Comparison of ENCODE assay signal across 16 cellular contexts in the genomic region with DNA sequence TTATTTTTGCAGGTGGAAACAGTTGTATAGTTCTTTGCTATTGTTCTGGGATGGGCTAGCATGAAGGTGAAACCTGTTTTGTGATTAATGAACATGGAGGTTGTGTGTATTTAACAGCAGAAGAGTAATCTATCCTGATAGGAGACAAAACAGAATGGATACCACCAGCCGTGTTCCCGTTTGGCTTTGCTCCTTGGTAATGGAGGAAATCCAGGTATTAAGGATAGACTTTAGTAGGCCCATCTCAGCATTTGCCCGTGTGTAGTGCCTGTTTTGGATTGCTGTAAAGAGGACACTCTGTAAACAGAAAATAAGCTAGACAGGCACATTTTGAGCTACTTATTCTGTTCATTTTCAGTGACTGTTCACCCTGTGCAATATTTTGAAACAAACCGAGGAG.
DNase-seq lines count a peak whose midpoint lies in the region; ATAC-seq lines count a peak whose summit lies in the region.
"Had no signal": no experiment of that assay in that cellular context is flagged by ENCODE, and none has a peak within 500 bp of the region (broad histone marks: within the 10 kb centered on the region; RNA-seq: fewer than 3 reads in every experiment).

No MANE protein-coding gene starts in this region.

- peaks cover 9% of the 10 kb centered on the region for H3K9me3 Mint-ChIP-seq in activated CD4-positive, alpha-beta T cell treated with anti-CD3 and anti-CD28 coated beads for 36 hours (ENCODE audit: low read depth)

- no peaks in the 10 kb centered on the region for H3K36me3 Mint-ChIP-seq in activated CD4-positive, alpha-beta T cell treated with anti-CD3 and anti-CD28 coated beads for 36 hours (ENCODE audit: low read depth)
- H3K36me3 Mint-ChIP-seq: CD4-positive, CD25-positive, alpha-beta regulatory T cell; CD8-positive, alpha-beta T cell had no signal

- CTCF ChIA-PET in activated CD4-positive, alpha-beta T cell treated with anti-CD3 and anti-CD28 coated beads for 36 hours (lab: Charles Lee), result no interaction called here

- POLR2A ChIA-PET in activated CD4-positive, alpha-beta T cell treated with anti-CD3 and anti-CD28 coated beads for 36 hours (lab: Charles Lee), result no interaction called here

- intact Hi-C loops in activated CD4-positive, alpha-beta T cell treated with anti-CD3 and anti-CD28 coated beads for 36 hours (cut with DNase I, micrococcal nuclease), result no loop called here

- H3K4me1 Mint-ChIP-seq in activated CD4-positive, alpha-beta T cell treated with anti-CD3 and anti-CD28 coated beads for 36 hours, result no peaks in the 10 kb centered on the region
- H3K4me1 Mint-ChIP-seq: B cell; CD4-positive, CD25-positive, alpha-beta regulatory T cell had no signal

- H3K27ac Mint-ChIP-seq in activated CD4-positive, alpha-beta T cell treated with anti-CD3 and anti-CD28 coated beads for 36 hours, result no peak overlapping the region
- H3K27ac Mint-ChIP-seq: B cell; CD4-positive, CD25-positive, alpha-beta regulatory T cell; CD8-positive, alpha-beta T cell; HFFc6 had no signal

- no peak for ATAC-seq in activated CD4-positive, alpha-beta T cell treated with anti-CD3 and anti-CD28 coated beads for 36 hours
- ATAC-seq: CD8-positive, alpha-beta T cell had no signal

- H3K4me3 Mint-ChIP-seq in activated CD4-positive, alpha-beta T cell treated with anti-CD3 and anti-CD28 coated beads for 36 hours, result no peak overlapping the region
- H3K4me3 Mint-ChIP-seq: B cell; CD4-positive, CD25-positive, alpha-beta regulatory T cell; CD8-positive, alpha-beta T cell; HFFc6 had no signal

- no peaks in the 10 kb centered on the region for H3K27me3 Mint-ChIP-seq in activated CD4-positive, alpha-beta T cell treated with anti-CD3 and anti-CD28 coated beads for 36 hours
- H3K27me3 Mint-ChIP-seq: B cell; CD4-positive, CD25-positive, alpha-beta regulatory T cell had no signal

- DNase-seq in NCI-H146 treated with DMSO at 0.1 percent for 48 hours (lab: John Stamatoyannopoulos, UW; ENCODE audit: unreplicated experiment) (peak; percentile 26), NCI-H146 (lab: John Stamatoyannopoulos, UW) (no peak), COR-L47 (lab: John Stamatoyannopoulos, UW) (peak; percentile 41), NCI-H748 (lab: John Stamatoyannopoulos, UW; ENCODE audit: unreplicated experiment) (peak; percentile 35), cerebellum (ENCODE audit: low spot score) (peak; percentile 51), NCI-H510A (lab: John Stamatoyannopoulos, UW) (no peak)
- DNase-seq in activated CD4-positive, alpha-beta T cell treated with anti-CD3 and anti-CD28 coated beads for 36 hours, result no peak
- DNase-seq: CD4-positive, CD25-positive, alpha-beta regulatory T cell; DMS 273 treated with DMSO at 0.1 percent for 48 hours; DMS79; EL; GF-D8; GOT3; HFFc6 had no signal

Comparison
In these comparisons a context has a peak if more than half of its experiments do, and no peak if none do; other contexts are left out.
1. DNase-seq: peak in NCI-H146 treated with DMSO at 0.1 percent for 48 hours (single experiment), COR-L47 (single experiment), NCI-H748 (single experiment) and cerebellum (single experiment); none in NCI-H146 (single experiment), NCI-H510A (single experiment) and activated CD4-positive, alpha-beta T cell treated with anti-CD3 and anti-CD28 coated beads for 36 hours (single experiment).